1 cellular context compared by ENCODE assay signal in the genomic region with DNA sequence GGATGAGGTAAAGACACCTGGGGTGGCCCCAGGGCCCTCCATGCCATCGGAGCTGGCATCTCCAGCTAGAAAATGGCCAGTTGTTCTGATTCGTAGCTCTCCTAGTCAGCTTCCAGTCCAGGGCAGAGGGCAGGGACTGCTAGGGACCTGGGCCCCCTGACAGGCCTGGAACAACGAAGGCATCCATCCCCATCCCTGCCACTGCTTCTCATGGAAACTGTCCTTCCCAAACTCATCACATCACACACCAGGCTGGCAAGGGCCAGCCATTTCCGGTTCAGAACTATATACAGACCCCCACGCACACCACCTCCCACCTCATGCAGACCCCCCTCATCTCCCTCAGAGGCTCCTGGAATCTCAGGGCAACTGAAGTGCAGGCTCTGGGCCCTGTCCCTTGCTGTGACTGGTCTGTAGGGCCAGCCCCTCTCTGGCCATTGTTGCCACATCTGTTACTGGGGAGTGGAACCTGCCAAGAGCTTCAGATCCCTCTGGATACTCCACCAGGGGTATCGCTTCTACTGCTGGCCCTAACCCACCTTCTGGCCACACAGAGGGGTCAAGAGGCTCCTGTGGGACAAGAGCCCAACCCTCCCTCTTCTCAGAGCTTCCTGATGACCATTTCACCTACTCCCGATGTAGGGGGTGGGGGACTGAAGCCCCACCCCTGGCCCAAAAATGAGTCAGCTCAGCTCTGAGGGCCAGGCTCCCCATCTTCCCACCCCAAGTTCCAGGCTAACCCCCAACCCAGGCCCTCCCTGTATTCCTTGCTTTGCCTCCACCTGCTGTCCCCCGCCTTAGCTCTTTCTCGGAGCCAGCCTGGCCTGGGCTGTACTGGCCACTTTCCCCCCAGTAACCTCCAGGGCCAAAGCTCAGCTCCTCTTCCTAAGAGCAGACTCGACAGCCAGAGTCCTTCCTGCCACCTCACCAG.
TF ChIP-seq lines count a peak whose summit lies in the region.

No MANE protein-coding gene starts in this region.

TF ChIP-seq in SK-N-SH treated with all-trans-retinoic acid at 6 μM for 48 hours, 23 proteins besides CTCF, POLR2A, EP300 and RAD21 (continued from another document):
- TF ChIP-seq, protein P1, sequence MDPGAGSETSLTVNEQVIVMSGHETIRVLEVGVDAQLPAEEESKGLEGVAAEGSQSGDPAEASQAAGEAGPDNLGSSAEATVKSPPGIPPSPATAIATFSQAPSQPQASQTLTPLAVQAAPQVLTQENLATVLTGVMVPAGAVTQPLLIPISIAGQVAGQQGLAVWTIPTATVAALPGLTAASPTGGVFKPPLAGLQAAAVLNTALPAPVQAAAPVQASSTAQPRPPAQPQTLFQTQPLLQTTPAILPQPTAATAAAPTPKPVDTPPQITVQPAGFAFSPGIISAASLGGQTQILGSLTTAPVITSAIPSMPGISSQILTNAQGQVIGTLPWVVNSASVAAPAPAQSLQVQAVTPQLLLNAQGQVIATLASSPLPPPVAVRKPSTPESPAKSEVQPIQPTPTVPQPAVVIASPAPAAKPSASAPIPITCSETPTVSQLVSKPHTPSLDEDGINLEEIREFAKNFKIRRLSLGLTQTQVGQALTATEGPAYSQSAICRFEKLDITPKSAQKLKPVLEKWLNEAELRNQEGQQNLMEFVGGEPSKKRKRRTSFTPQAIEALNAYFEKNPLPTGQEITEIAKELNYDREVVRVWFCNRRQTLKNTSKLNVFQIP (CRISPR knock-in tag; IDR thresholded peaks at IDR 0.05; ENCODE audit: borderline replicate concordance, low read depth) = no peak
- TF ChIP-seq ZNF8 (CRISPR knock-in tag; IDR thresholded peaks at IDR 0.05) = no peak
- no peak for TF ChIP-seq TOX (CRISPR knock-in tag; IDR thresholded peaks at IDR 0.05; ENCODE audit: borderline replicate concordance)
- TF ChIP-seq, protein P2, sequence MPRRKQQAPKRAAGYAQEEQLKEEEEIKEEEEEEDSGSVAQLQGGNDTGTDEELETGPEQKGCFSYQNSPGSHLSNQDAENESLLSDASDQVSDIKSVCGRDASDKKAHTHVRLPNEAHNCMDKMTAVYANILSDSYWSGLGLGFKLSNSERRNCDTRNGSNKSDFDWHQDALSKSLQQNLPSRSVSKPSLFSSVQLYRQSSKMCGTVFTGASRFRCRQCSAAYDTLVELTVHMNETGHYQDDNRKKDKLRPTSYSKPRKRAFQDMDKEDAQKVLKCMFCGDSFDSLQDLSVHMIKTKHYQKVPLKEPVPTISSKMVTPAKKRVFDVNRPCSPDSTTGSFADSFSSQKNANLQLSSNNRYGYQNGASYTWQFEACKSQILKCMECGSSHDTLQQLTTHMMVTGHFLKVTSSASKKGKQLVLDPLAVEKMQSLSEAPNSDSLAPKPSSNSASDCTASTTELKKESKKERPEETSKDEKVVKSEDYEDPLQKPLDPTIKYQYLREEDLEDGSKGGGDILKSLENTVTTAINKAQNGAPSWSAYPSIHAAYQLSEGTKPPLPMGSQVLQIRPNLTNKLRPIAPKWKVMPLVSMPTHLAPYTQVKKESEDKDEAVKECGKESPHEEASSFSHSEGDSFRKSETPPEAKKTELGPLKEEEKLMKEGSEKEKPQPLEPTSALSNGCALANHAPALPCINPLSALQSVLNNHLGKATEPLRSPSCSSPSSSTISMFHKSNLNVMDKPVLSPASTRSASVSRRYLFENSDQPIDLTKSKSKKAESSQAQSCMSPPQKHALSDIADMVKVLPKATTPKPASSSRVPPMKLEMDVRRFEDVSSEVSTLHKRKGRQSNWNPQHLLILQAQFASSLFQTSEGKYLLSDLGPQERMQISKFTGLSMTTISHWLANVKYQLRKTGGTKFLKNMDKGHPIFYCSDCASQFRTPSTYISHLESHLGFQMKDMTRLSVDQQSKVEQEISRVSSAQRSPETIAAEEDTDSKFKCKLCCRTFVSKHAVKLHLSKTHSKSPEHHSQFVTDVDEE (CRISPR knock-in tag; IDR thresholded peaks at IDR 0.05) = no peak
- TF ChIP-seq ZNF565 (CRISPR knock-in tag; conservative IDR thresholded peaks at IDR 0.05; ENCODE audit: low read depth) = no peak
- TF ChIP-seq, protein P3, sequence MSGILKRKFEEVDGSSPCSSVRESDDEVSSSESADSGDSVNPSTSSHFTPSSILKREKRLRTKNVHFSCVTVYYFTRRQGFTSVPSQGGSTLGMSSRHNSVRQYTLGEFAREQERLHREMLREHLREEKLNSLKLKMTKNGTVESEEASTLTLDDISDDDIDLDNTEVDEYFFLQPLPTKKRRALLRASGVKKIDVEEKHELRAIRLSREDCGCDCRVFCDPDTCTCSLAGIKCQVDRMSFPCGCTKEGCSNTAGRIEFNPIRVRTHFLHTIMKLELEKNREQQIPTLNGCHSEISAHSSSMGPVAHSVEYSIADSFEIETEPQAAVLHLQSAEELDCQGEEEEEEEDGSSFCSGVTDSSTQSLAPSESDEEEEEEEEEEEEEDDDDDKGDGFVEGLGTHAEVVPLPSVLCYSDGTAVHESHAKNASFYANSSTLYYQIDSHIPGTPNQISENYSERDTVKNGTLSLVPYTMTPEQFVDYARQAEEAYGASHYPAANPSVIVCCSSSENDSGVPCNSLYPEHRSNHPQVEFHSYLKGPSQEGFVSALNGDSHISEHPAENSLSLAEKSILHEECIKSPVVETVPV (CRISPR knock-in tag; IDR thresholded peaks at IDR 0.05) = no peak
- no peak for TF ChIP-seq RARB (CRISPR knock-in tag; IDR thresholded peaks at IDR 0.05)
- no peak for TF ChIP-seq ZC3H10 (CRISPR knock-in tag; IDR thresholded peaks at IDR 0.05)
- no peak for TF ChIP-seq OSR1 (CRISPR knock-in tag; IDR thresholded peaks at IDR 0.05)
- no peak for TF ChIP-seq TCF4 (CRISPR knock-in tag; IDR thresholded peaks at IDR 0.05; ENCODE audit: borderline replicate concordance)
- TF ChIP-seq BACH2 (CRISPR knock-in tag; IDR thresholded peaks at IDR 0.05; ENCODE audit: borderline replicate concordance) = no peak
